8 cellular contexts compared by ENCODE assay signal in genomic region chr4:101191302-101192098, GRCh38.
DNase-seq lines count a peak whose midpoint lies in the region; ATAC-seq and TF ChIP-seq lines count a peak whose summit lies in the region.

No MANE protein-coding gene starts in this region.

- peak overlapping the region; percentile 53 to 81 (median 74) for H3K27ac ChIP-seq in thyroid gland

- 35 to 49% methylated on average over 4 of the region's 4 CpGs for WGBS in thyroid gland, 2 donors

- no peak for ATAC-seq in effector memory CD8-positive, alpha-beta T cell (replicated peaks)

- DNase-seq in NCI-H460 (ENCODE audit: extremely low read depth, low read depth) (peak; percentile 12), lung microvascular endothelial cell (ENCODE audit: low read depth in 2 of 2) (peak; percentile 98 to 99), thyroid gland (peak; percentile 67 to 73), NCI-H128 (lab: John Stamatoyannopoulos, UW; ENCODE audit: unreplicated experiment) (no peak), epidermal melanocyte (ENCODE audit: insufficient read length, low spot score) (no peak), SIG-M5 treated with dmso at 0.1 percent for 504 hours (lab: John Stamatoyannopoulos, UW; ENCODE audit: unreplicated experiment) (no peak), germinal center (ENCODE audit: low spot score) (no peak)
- no peak for DNase-seq in effector memory CD8-positive, alpha-beta T cell

- peak in 1 of 6 experiments; percentile 5 for TF ChIP-seq CTCF in thyroid gland (IDR thresholded peaks at IDR 0.05)

- no peak for TF ChIP-seq POLR2A in thyroid gland (IDR thresholded peaks at IDR 0.05)

- intact Hi-C loops in thyroid gland (cut with DNase I), result loop anchor here (10.0 kb wide), 1 partner anchor 153 kb away; the partner anchor contains the start of gene PPP3CA

- no peaks in the 10 kb centered on the region for H3K9me3 Mint-ChIP-seq in effector memory CD8-positive, alpha-beta T cell

- no peak overlapping the region for H3K4me3 Mint-ChIP-seq in effector memory CD8-positive, alpha-beta T cell

- H3K36me3 ChIP-seq in thyroid gland, result no peaks in the 10 kb centered on the region

- peaks cover 6 to 18% of the 10 kb centered on the region in 2 donors for H3K4me1 ChIP-seq in thyroid gland

- no peak overlapping the region for H3K4me3 ChIP-seq in thyroid gland (replicated peaks in 1 of 3)

- peaks cover 17% of the 10 kb centered on the region for H3K36me3 Mint-ChIP-seq in effector memory CD8-positive, alpha-beta T cell (ENCODE audit: insufficient read depth)

- no peaks in the 10 kb centered on the region for H3K9me3 ChIP-seq in thyroid gland

- H3K27me3 ChIP-seq in thyroid gland, result no peaks in the 10 kb centered on the region

- peak overlapping the region; percentile 41 to 81 for H3K27ac Mint-ChIP-seq in effector memory CD8-positive, alpha-beta T cell

- no peaks in the 10 kb centered on the region for H3K27me3 Mint-ChIP-seq in effector memory CD8-positive, alpha-beta T cell

- H3K4me1 Mint-ChIP-seq in effector memory CD8-positive, alpha-beta T cell (ENCODE audit: low read depth in 2 of 2), result peaks cover 17 to 22% of the 10 kb centered on the region in 2 donors

Comparison
In these comparisons a context has a peak if more than half of its experiments do, and no peak if none do; other contexts are left out.
1. DNase-seq: peak in NCI-H460 (single experiment), lung microvascular endothelial cell (2 of 2) and thyroid gland (2 of 2); none in effector memory CD8-positive, alpha-beta T cell (0 of 3), NCI-H128 (single experiment), epidermal melanocyte (single experiment), SIG-M5 treated with dmso at 0.1 percent for 504 hours (single experiment) and germinal center (single experiment).